ENCODE assay signal across 28 cellular contexts in the genomic region with DNA sequence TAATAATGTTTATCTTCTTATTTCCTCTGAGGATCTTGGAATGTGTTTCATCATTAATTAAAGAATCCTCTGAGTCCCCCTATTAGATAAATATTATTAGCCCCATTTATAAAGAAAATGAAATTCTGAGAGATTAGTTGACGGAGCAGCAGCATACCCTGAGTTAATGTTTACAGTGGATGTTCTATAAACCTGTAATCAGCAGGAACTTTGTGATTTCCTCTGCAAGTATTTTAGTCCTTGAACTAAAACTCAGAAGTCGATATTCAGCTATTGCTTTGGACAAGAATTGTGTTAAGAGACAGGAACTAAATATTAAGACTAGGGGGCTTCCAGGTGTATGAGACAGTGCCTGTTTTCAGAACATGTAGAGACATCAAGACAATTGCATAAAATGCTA.
DNase-seq lines count a peak whose midpoint lies in the region; ATAC-seq, FAIRE-seq and TF ChIP-seq lines count a peak whose summit lies in the region.
"Had no signal": no experiment of that assay in that cellular context is flagged by ENCODE, and none has a peak within 500 bp of the region (broad histone marks: within the 10 kb centered on the region; RNA-seq: fewer than 3 reads in every experiment).

No MANE protein-coding gene starts in this region.

- H3K4me3 ChIP-seq in Loucy (ENCODE audit: low read length, poor library complexity, severe bottlenecking) = peak overlapping the region; percentile 42
- no peak overlapping the region for H3K4me3 ChIP-seq in skeletal muscle satellite cell (ENCODE audit: low read length)
- H3K4me3 ChIP-seq: cardiac muscle cell, coronary artery, GM23338, sigmoid colon had no signal

- peak overlapping the region; percentile 10 to 64 for H3K4me3 Mint-ChIP-seq in activated T-cell treated with anti-CD3 and anti-CD28 coated beads, Interleukin-2, amount 50 U/mL, for 72 hours
- H3K4me3 Mint-ChIP-seq in activated T-cell treated with anti-CD3 and anti-CD28 coated beads, Interleukin-2, amount 50 U/mL, for 4 hours = no peak overlapping the region
- peak overlapping the region in 3 of 5 donors; percentile 12 to 34 (median 19) for H3K4me3 Mint-ChIP-seq in immature natural killer cell
- H3K4me3 Mint-ChIP-seq: activated naive CD4-positive, alpha-beta T cell treated with anti-CD3 and anti-CD28 coated beads, Interleukin-2, amount 10 ng/mL, durations not matched to agents 7 days and 5 days; CD4-positive, CD25-positive, alpha-beta regulatory T cell; GM23338; IgD-negative memory B cell; type B pancreatic cell had no signal

- DNase-seq in activated T-cell treated with anti-CD3 and anti-CD28 coated beads, Interleukin-2, amount 50 U/mL, for 72 hours = no peak
- DNase-seq in activated T-cell treated with anti-CD3 and anti-CD28 coated beads, Interleukin-2, amount 50 U/mL, for 4 hours = no peak
- DNase-seq in immature natural killer cell (no peak), H54 (ENCODE audit: insufficient read length, low spot score) (no peak)
- no peak for DNase-seq in activated CD4-positive, CD25-positive, alpha-beta regulatory T cell treated with anti-CD3 and anti-CD28 coated beads, Interleukin-2, amount 50 U/mL, for 72 hours
- DNase-seq: 8988T; activated CD4-positive, alpha-beta T cell treated with anti-CD3 and anti-CD28 coated beads, Interleukin-2, amount 50 U/mL, for 48 hours; activated CD4-positive, CD25-positive, alpha-beta regulatory T cell; activated naive CD4-positive, alpha-beta T cell treated with anti-CD3 and anti-CD28 coated beads, Interleukin-2, amount 10 ng/mL, durations not matched to agents 7 days and 5 days; aorta; effector memory CD4-positive, alpha-beta T cell; left ventricle myocardium superior; NCI-H1092 treated with DMSO at 0.1 percent for 48 hours; NCI-H187 treated with DMSO at 0.1 percent for 48 hours; NCI-H510A treated with DMSO at 0.1 percent for 48 hours; OCI-M1; sigmoid colon; stimulated activated CD4-positive, alpha-beta T cell treated with anti-CD3 and anti-CD28 coated beads, Interleukin-4, amount 100 ng/mL, for 24 hours; substantia nigra had no signal

- no peaks in the 10 kb centered on the region for H3K79me2 ChIP-seq in Loucy (ENCODE audit: insufficient read depth, low read length)

- TF ChIP-seq POLR2A in H54 (IDR thresholded peaks at IDR 0.05; ENCODE audit: low read depth, low read length) = no peak

- H3K4me1 Mint-ChIP-seq in activated T-cell treated with anti-CD3 and anti-CD28 coated beads, Interleukin-2, amount 50 U/mL, for 72 hours (ENCODE audit: low read depth) = peaks cover 42% of the 10 kb centered on the region
- peaks cover 40% of the 10 kb centered on the region for H3K4me1 Mint-ChIP-seq in activated T-cell treated with anti-CD3 and anti-CD28 coated beads, Interleukin-2, amount 50 U/mL, for 4 hours (ENCODE audit: low read depth)
- peaks cover 27 to 37% of the 10 kb centered on the region in 2 donors for H3K4me1 Mint-ChIP-seq in immature natural killer cell

- H3K4me2 ChIP-seq in Loucy (ENCODE audit: low read depth, low read length, poor library complexity, severe bottlenecking) (peak overlapping the region; percentile 61), skeletal muscle satellite cell (ENCODE audit: low read length) (peak overlapping the region; percentile 5)
- H3K4me2 ChIP-seq: GM23338 had no signal

- H3K4me1 ChIP-seq in Loucy (ENCODE audit: insufficient read depth, low read length, poor library complexity, severe bottlenecking) (peaks cover 22% of the 10 kb centered on the region), skeletal muscle satellite cell (ENCODE audit: control insufficient read depth, insufficient read depth, low read length) (peaks cover 54% of the 10 kb centered on the region)

- H3K9me2 ChIP-seq in Loucy (replicated peaks; ENCODE audit: low read depth, low read length) = no peaks in the 10 kb centered on the region

- FAIRE-seq in H54 (lab: Jason Lieb, UNC) = no peak

- ATAC-seq in activated T-cell treated with anti-CD3 and anti-CD28 coated beads, Interleukin-2, amount 50 U/mL, for 72 hours (replicated peaks in 1 of 2) = no peak
- no peak for ATAC-seq in activated T-cell treated with anti-CD3 and anti-CD28 coated beads, Interleukin-2, amount 50 U/mL, for 4 hours
- no peak for ATAC-seq in HG03442 (IDR thresholded peaks at IDR 0.05; ENCODE audit: unreplicated experiment)
- ATAC-seq: GM23338, left ventricle myocardium superior had no signal

- H3K9me3 ChIP-seq in Loucy (ENCODE audit: insufficient read depth, low read depth, low read length) = no peaks in the 10 kb centered on the region
- no peaks in the 10 kb centered on the region for H3K9me3 ChIP-seq in skeletal muscle satellite cell (replicated peaks; ENCODE audit: low read length)
- H3K9me3 ChIP-seq: sigmoid colon had no signal

- no peaks in the 10 kb centered on the region for H3K36me3 Mint-ChIP-seq in activated T-cell treated with anti-CD3 and anti-CD28 coated beads, Interleukin-2, amount 50 U/mL, for 72 hours (ENCODE audit: insufficient read depth in 2 of 2)
- H3K36me3 Mint-ChIP-seq in activated T-cell treated with anti-CD3 and anti-CD28 coated beads, Interleukin-2, amount 50 U/mL, for 4 hours (ENCODE audit: insufficient read depth) = no peaks in the 10 kb centered on the region
- no peaks in the 10 kb centered on the region for H3K36me3 Mint-ChIP-seq in immature natural killer cell
- H3K36me3 Mint-ChIP-seq: activated naive CD4-positive, alpha-beta T cell treated with anti-CD3 and anti-CD28 coated beads, Interleukin-2, amount 10 ng/mL, durations not matched to agents 7 days and 5 days; CD4-positive, CD25-positive, alpha-beta regulatory T cell; IgD-negative memory B cell had no signal

- no peak for TF ChIP-seq CTCF in Loucy (conservative IDR thresholded peaks at IDR 0.05; ENCODE audit: low read length)

- H3K27ac Mint-ChIP-seq in activated T-cell treated with anti-CD3 and anti-CD28 coated beads, Interleukin-2, amount 50 U/mL, for 72 hours = peak overlapping the region; percentile 16
- H3K27ac Mint-ChIP-seq in immature natural killer cell = peak overlapping the region in 2 of 6 donors; percentile 13 to 61
- H3K27ac Mint-ChIP-seq: activated naive CD4-positive, alpha-beta T cell treated with anti-CD3 and anti-CD28 coated beads, Interleukin-2, amount 10 ng/mL, durations not matched to agents 7 days and 5 days; GM23338; IgD-negative memory B cell; type B pancreatic cell had no signal

- H3K27me3 Mint-ChIP-seq in activated T-cell treated with anti-CD3 and anti-CD28 coated beads, Interleukin-2, amount 50 U/mL, for 72 hours (ENCODE audit: low read depth) = no peaks in the 10 kb centered on the region
- no peaks in the 10 kb centered on the region for H3K27me3 Mint-ChIP-seq in activated T-cell treated with anti-CD3 and anti-CD28 coated beads, Interleukin-2, amount 50 U/mL, for 4 hours (ENCODE audit: low read depth)
- peaks cover 0 to 2% (median 0%) of the 10 kb centered on the region in 3 donors for H3K27me3 Mint-ChIP-seq in immature natural killer cell (ENCODE audit: low read depth in 3 of 3)
- H3K27me3 Mint-ChIP-seq: activated naive CD4-positive, alpha-beta T cell treated with anti-CD3 and anti-CD28 coated beads, Interleukin-2, amount 10 ng/mL, durations not matched to agents 7 days and 5 days; type B pancreatic cell had no signal

- H4K20me1 ChIP-seq in Loucy (ENCODE audit: insufficient read depth, low read length, poor library complexity, severe bottlenecking) = no peaks in the 10 kb centered on the region

- H3K9ac ChIP-seq in Loucy (ENCODE audit: low read depth, low read length, poor library complexity, severe bottlenecking) = no peak overlapping the region
- H3K9ac ChIP-seq in skeletal muscle satellite cell (ENCODE audit: low read depth, low read length) = no peak overlapping the region

- no peaks in the 10 kb centered on the region for H3F3A ChIP-seq in Loucy (ENCODE audit: low read depth)

- peaks cover 0 to 4% of the 10 kb centered on the region in 2 donors for H3K9me3 Mint-ChIP-seq in activated T-cell treated with anti-CD3 and anti-CD28 coated beads, Interleukin-2, amount 50 U/mL, for 72 hours
- H3K9me3 Mint-ChIP-seq in activated T-cell treated with anti-CD3 and anti-CD28 coated beads, Interleukin-2, amount 50 U/mL, for 4 hours = no peaks in the 10 kb centered on the region
- H3K9me3 Mint-ChIP-seq in immature natural killer cell = no peaks in the 10 kb centered on the region
- H3K9me3 Mint-ChIP-seq: GM23338, type B pancreatic cell had no signal

- H3K27me3 ChIP-seq in Loucy (ENCODE audit: insufficient read depth, low read length, poor library complexity, severe bottlenecking) (no peaks in the 10 kb centered on the region), skeletal muscle satellite cell (ENCODE audit: control insufficient read depth, insufficient read depth, low read length) (no peaks in the 10 kb centered on the region)
- H3K27me3 ChIP-seq: cardiac muscle cell, sigmoid colon had no signal

- H3K36me3 ChIP-seq in Loucy (ENCODE audit: insufficient read depth, low read length) (no peaks in the 10 kb centered on the region), skeletal muscle satellite cell (ENCODE audit: insufficient read depth, low read length) (no peaks in the 10 kb centered on the region)
- H3K36me3 ChIP-seq: cardiac muscle cell, sigmoid colon had no signal

- H2AFZ ChIP-seq in Loucy (ENCODE audit: low read length) = no peak overlapping the region
- H2AFZ ChIP-seq: GM23338 had no signal
